ENCODE assay signal across 30 cellular contexts in genomic region chr4:11216520-11216919, GRCh38.
"Had no signal": no experiment of that assay in that cellular context is flagged by ENCODE, and none has a peak within 500 bp of the region (broad histone marks: within the 10 kb centered on the region; RNA-seq: fewer than 3 reads in every experiment).

No MANE protein-coding gene starts in this region.

- H3K27me3 Mint-ChIP-seq: activated B cell treated with CpG ODN at 0.5 μM for 24 hours; activated CD4-positive, alpha-beta memory T cell treated with anti-CD3 and anti-CD28 coated beads for 36 hours; activated naive CD4-positive, alpha-beta T cell treated with anti-CD3 and anti-CD28 coated beads, Interleukin-2, amount 10 ng/mL, durations not matched to agents 7 days and 5 days; activated naive CD8-positive, alpha-beta T cell treated with anti-CD3 and anti-CD28 coated beads, Interleukin-2, amount 10 ng/mL, durations not matched to agents 7 days and 5 days; activated naive CD8-positive, alpha-beta T cell treated with anti-CD3 and anti-CD28 coated beads, Interleukin-2, amount 50 U/mL, for 24 hours; activated T-helper 17 cell treated with anti-CD3 and anti-CD28 coated beads, Interleukin-2, amount 50 U/mL, for 72 hours; brain; central memory CD8-positive, alpha-beta T cell; T-helper 17 cell had no signal

- H3K4me1 Mint-ChIP-seq: activated B cell treated with CpG ODN at 0.5 μM for 24 hours; activated naive CD4-positive, alpha-beta T cell treated with anti-CD3 and anti-CD28 coated beads, Interleukin-2, amount 10 ng/mL, durations not matched to agents 7 days and 5 days; activated naive CD4-positive, alpha-beta T cell treated with anti-CD3 and anti-CD28 coated beads, Interleukin-2, amount 50 U/mL, for 24 hours; activated naive CD8-positive, alpha-beta T cell treated with anti-CD3 and anti-CD28 coated beads, Interleukin-2, amount 10 ng/mL, durations not matched to agents 7 days and 5 days; activated naive CD8-positive, alpha-beta T cell treated with anti-CD3 and anti-CD28 coated beads, Interleukin-2, amount 50 U/mL, for 24 hours; activated T-helper 17 cell treated with anti-CD3 and anti-CD28 coated beads, Interleukin-2, amount 50 U/mL, for 72 hours; brain; central memory CD8-positive, alpha-beta T cell; T-helper 17 cell had no signal

- H3K4me3 Mint-ChIP-seq: activated B cell treated with CpG ODN at 0.5 μM for 24 hours; activated CD4-positive, alpha-beta memory T cell treated with anti-CD3 and anti-CD28 coated beads for 36 hours; activated CD8-positive, alpha-beta T cell treated with anti-CD3 and anti-CD28 coated beads for 36 hours; activated naive CD4-positive, alpha-beta T cell treated with anti-CD3 and anti-CD28 coated beads, Interleukin-2, amount 10 ng/mL, durations not matched to agents 7 days and 5 days; activated naive CD4-positive, alpha-beta T cell treated with anti-CD3 and anti-CD28 coated beads, Interleukin-2, amount 50 U/mL, for 24 hours; activated naive CD8-positive, alpha-beta T cell; activated naive CD8-positive, alpha-beta T cell treated with anti-CD3 and anti-CD28 coated beads, Interleukin-2, amount 10 ng/mL, durations not matched to agents 7 days and 5 days; activated naive CD8-positive, alpha-beta T cell treated with anti-CD3 and anti-CD28 coated beads, Interleukin-2, amount 50 U/mL, for 24 hours; activated T-cell treated with anti-CD3 and anti-CD28 coated beads, Interleukin-2, amount 50 U/mL, for 4 hours; activated T-cell treated with anti-CD3 and anti-CD28 coated beads, Interleukin-2, amount 50 U/mL, for 72 hours; activated T-helper 1 cell treated with anti-CD3 and anti-CD28 coated beads, Interleukin-12 subunit alpha, Interleukin-12 subunit beta, Interleukin-2, Interleukin-4 antibody, amounts not matched to agents 30 ng/mL and 10 ng/mL and 1 ng/mL, durations not matched to agents 14 hours and 24 hours and 36 hours; activated T-helper 17 cell treated with anti-CD3 and anti-CD28 coated beads, Interleukin-2, amount 50 U/mL, for 72 hours; brain; central memory CD8-positive, alpha-beta T cell; T-helper 17 cell had no signal

- ATAC-seq: activated CD8-positive, alpha-beta T cell treated with anti-CD3 and anti-CD28 coated beads for 36 hours; activated naive CD8-positive, alpha-beta T cell treated with anti-CD3 and anti-CD28 coated beads, Interleukin-2, amount 50 U/mL, for 24 hours; activated T-cell treated with anti-CD3 and anti-CD28 coated beads, Interleukin-2, amount 50 U/mL, for 4 hours; activated T-cell treated with anti-CD3 and anti-CD28 coated beads, Interleukin-2, amount 50 U/mL, for 72 hours; activated T-helper 17 cell treated with anti-CD3 and anti-CD28 coated beads, Interleukin-2, amount 50 U/mL, for 72 hours; T-helper 17 cell had no signal

- H3K27ac Mint-ChIP-seq: activated B cell treated with CpG ODN at 0.5 μM for 24 hours; activated CD4-positive, alpha-beta memory T cell treated with anti-CD3 and anti-CD28 coated beads for 36 hours; activated CD8-positive, alpha-beta T cell treated with anti-CD3 and anti-CD28 coated beads for 36 hours; activated naive CD4-positive, alpha-beta T cell treated with anti-CD3 and anti-CD28 coated beads, Interleukin-2, amount 10 ng/mL, durations not matched to agents 7 days and 5 days; activated naive CD4-positive, alpha-beta T cell treated with anti-CD3 and anti-CD28 coated beads, Interleukin-2, amount 50 U/mL, for 24 hours; activated naive CD8-positive, alpha-beta T cell; activated naive CD8-positive, alpha-beta T cell treated with anti-CD3 and anti-CD28 coated beads, Interleukin-2, amount 10 ng/mL, durations not matched to agents 7 days and 5 days; activated naive CD8-positive, alpha-beta T cell treated with anti-CD3 and anti-CD28 coated beads, Interleukin-2, amount 50 U/mL, for 24 hours; activated T-cell treated with anti-CD3 and anti-CD28 coated beads, Interleukin-2, amount 50 U/mL, for 72 hours; activated T-helper 1 cell treated with anti-CD3 and anti-CD28 coated beads, Interleukin-12 subunit alpha, Interleukin-12 subunit beta, Interleukin-2, Interleukin-4 antibody, amounts not matched to agents 30 ng/mL and 10 ng/mL and 1 ng/mL, durations not matched to agents 14 hours and 24 hours and 36 hours; activated T-helper 17 cell treated with anti-CD3 and anti-CD28 coated beads, Interleukin-2, amount 50 U/mL, for 72 hours; brain; T-helper 17 cell had no signal

- H3K36me3 Mint-ChIP-seq: activated CD4-positive, alpha-beta memory T cell treated with anti-CD3 and anti-CD28 coated beads for 36 hours; activated naive CD4-positive, alpha-beta T cell treated with anti-CD3 and anti-CD28 coated beads, Interleukin-2, amount 10 ng/mL, durations not matched to agents 7 days and 5 days; activated naive CD4-positive, alpha-beta T cell treated with anti-CD3 and anti-CD28 coated beads, Interleukin-2, amount 50 U/mL, for 24 hours; activated naive CD8-positive, alpha-beta T cell; activated naive CD8-positive, alpha-beta T cell treated with anti-CD3 and anti-CD28 coated beads, Interleukin-2, amount 10 ng/mL, durations not matched to agents 7 days and 5 days; brain had no signal

- H3K9me3 Mint-ChIP-seq: activated CD4-positive, alpha-beta memory T cell treated with anti-CD3 and anti-CD28 coated beads for 36 hours; activated CD8-positive, alpha-beta T cell treated with anti-CD3 and anti-CD28 coated beads for 36 hours; activated naive CD4-positive, alpha-beta T cell treated with anti-CD3 and anti-CD28 coated beads, Interleukin-2, amount 10 ng/mL, durations not matched to agents 7 days and 5 days; activated naive CD4-positive, alpha-beta T cell treated with anti-CD3 and anti-CD28 coated beads, Interleukin-2, amount 50 U/mL, for 24 hours; activated naive CD8-positive, alpha-beta T cell treated with anti-CD3 and anti-CD28 coated beads, Interleukin-2, amount 10 ng/mL, durations not matched to agents 7 days and 5 days; activated naive CD8-positive, alpha-beta T cell treated with anti-CD3 and anti-CD28 coated beads, Interleukin-2, amount 50 U/mL, for 24 hours; activated T-cell treated with anti-CD3 and anti-CD28 coated beads, Interleukin-2, amount 50 U/mL, for 4 hours; activated T-cell treated with anti-CD3 and anti-CD28 coated beads, Interleukin-2, amount 50 U/mL, for 72 hours; activated T-helper 1 cell treated with anti-CD3 and anti-CD28 coated beads, Interleukin-12 subunit alpha, Interleukin-12 subunit beta, Interleukin-2, Interleukin-4 antibody, amounts not matched to agents 30 ng/mL and 10 ng/mL and 1 ng/mL, durations not matched to agents 14 hours and 24 hours and 36 hours; activated T-helper 17 cell treated with anti-CD3 and anti-CD28 coated beads, Interleukin-2, amount 50 U/mL, for 72 hours had no signal

- DNase-seq: activated B cell treated with CpG ODN at 0.5 μM for 24 hours; activated CD4-positive, alpha-beta memory T cell treated with anti-CD3 and anti-CD28 coated beads for 36 hours; activated CD4-positive, alpha-beta T cell treated with anti-CD3 and anti-CD28 coated beads for 4 hours; activated CD4-positive, alpha-beta T cell treated with anti-CD3 and anti-CD28 coated beads, Interleukin-2, amount 50 U/mL, for 1 hour; activated CD4-positive, alpha-beta T cell treated with anti-CD3 and anti-CD28 coated beads, Interleukin-2, amount 50 U/mL, for 4 hours; activated CD4-positive, CD25-positive, alpha-beta regulatory T cell treated with anti-CD3 and anti-CD28 coated beads, Interleukin-2, amount 50 U/mL, for 72 hours; activated CD8-positive, alpha-beta memory T cell treated with anti-CD3 and anti-CD28 coated beads, Interleukin-2, amount 50 U/mL, for 4 hours; activated CD8-positive, alpha-beta T cell treated with anti-CD3 and anti-CD28 coated beads for 36 hours; activated effector memory CD4-positive, alpha-beta T cell treated with anti-CD3 and anti-CD28 coated beads, Interleukin-2, amount 50 U/mL, for 16 hours; activated gamma-delta T cell treated with Interleukin-2 at 50 U/mL for 16 hours; activated naive CD4-positive, alpha-beta T cell treated with anti-CD3 and anti-CD28 coated beads, Interleukin-2, amount 10 ng/mL, durations not matched to agents 7 days and 5 days; activated naive CD4-positive, alpha-beta T cell treated with Interleukin-2 at 50 U/mL for 16 hours; activated naive CD8-positive, alpha-beta T cell treated with anti-CD3 and anti-CD28 coated beads, Interleukin-2, amount 10 ng/mL, durations not matched to agents 7 days and 5 days; activated naive CD8-positive, alpha-beta T cell treated with anti-CD3 and anti-CD28 coated beads, Interleukin-2, amount 50 U/mL, for 24 hours; activated T-cell treated with anti-CD3 and anti-CD28 coated beads for 4 hours; activated T-cell treated with anti-CD3 and anti-CD28 coated beads, Interleukin-2, amount 50 U/mL, for 1 hour; activated T-cell treated with anti-CD3 and anti-CD28 coated beads, Interleukin-2, amount 50 U/mL, for 4 hours; activated T-cell treated with anti-CD3 and anti-CD28 coated beads, Interleukin-2, amount 50 U/mL, for 72 hours; amygdala; anterior cingulate cortex; caudate nucleus; cerebellar nuclear complex; T-helper 17 cell; T-helper 9 cell had no signal
